Comparison of ENCODE assay signal across 20 cellular contexts in the genomic region with DNA sequence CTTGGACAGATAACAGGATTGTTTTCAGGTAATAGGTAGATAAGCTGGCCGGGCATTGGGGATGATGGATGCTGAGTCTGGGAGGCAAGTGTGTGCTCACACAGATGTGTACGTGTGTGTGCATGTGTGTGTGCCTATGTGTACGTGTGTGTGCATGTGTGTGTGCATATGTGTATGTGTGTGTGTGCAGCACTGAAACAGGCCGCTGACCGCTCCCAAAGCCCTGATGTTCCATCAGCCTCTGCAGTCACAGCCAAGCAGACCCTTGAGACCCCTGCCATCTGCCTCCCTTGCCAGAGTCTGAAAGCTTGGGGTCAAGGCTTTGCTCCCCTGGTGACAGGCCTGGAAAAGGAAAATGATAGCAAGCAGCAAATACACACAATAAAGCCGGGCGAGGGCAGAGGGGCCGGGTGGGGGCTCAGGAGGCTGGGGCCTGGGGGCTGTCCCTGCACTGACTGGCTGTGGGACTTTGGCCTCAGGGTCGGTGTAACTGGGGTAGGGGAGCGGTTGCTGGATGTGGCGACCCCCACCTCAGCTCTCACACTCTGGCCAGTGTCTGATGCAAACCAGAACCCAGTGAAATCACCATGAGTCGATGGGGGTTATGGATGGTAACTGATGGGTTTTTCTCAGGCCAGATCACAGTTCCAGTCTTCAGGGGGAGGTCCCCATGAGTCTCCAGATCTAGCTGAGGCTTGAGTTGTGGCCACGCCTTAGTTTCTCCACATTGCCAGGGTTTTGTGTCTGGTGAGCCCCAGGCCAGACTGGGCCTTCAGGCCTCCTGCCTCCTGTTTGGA. TPM values are rescaled to one million over a fixed set of nuclear protein-coding genes. Genes with fewer than 3 reads are reported as not detected.
DNase-seq lines count a peak whose midpoint lies in the region; ATAC-seq and TF ChIP-seq lines count a peak whose summit lies in the region.
"Had no signal": no experiment of that assay in that cellular context is flagged by ENCODE, and none has a peak within 500 bp of the region (broad histone marks: within the 10 kb centered on the region; RNA-seq: fewer than 3 reads in every experiment).

No MANE protein-coding gene starts in this region.

- no peaks in the 10 kb centered on the region for H3K36me3 Mint-ChIP-seq in glutamatergic neuron (ENCODE audit: unreplicated experiment)
- H3K36me3 Mint-ChIP-seq: activated naive CD4-positive, alpha-beta T cell treated with anti-CD3 and anti-CD28 coated beads, Interleukin-2, amount 50 U/mL, for 24 hours had no signal

- peak; percentile 40 for DNase-seq in stimulated activated CD4-positive, alpha-beta T cell treated with anti-CD3 and anti-CD28 coated beads, Interleukin-1b, Interleukin-23, amount 100 ng/mL, for 48 hours
- DNase-seq in stimulated activated CD4-positive, alpha-beta T cell treated with anti-CD3 and anti-CD28 coated beads, Interleukin-12 subunit alpha, Interleukin-12 subunit beta, amount 100 ng/mL, for 4 hours = no peak
- DNase-seq in glutamatergic neuron (peak; percentile 85), OCI-LY7 (ENCODE audit: low spot score) (no peak), psoas muscle (no peak), left lung (no peak), AML-193 (lab: John Stamatoyannopoulos, UW) (no peak)
- DNase-seq: BE2C; DMS153; effector memory CD4-positive, alpha-beta T cell; foreskin fibroblast; GOT3; NCI-H1105; NCI-H2171 treated with DMSO at 0.1 percent for 48 hours; NK-92 treated with Interleukin-12 subunit alpha and Interleukin-12 subunit beta, amount 100 ng/mL, for 24 hours had no signal

- no peak for TF ChIP-seq CTCF in glutamatergic neuron (IDR thresholded peaks at IDR 0.05; ENCODE audit: partially characterized antibody, unreplicated experiment)
- no peak for TF ChIP-seq CTCF in OCI-LY7 (conservative IDR thresholded peaks at IDR 0.05; ENCODE audit: low read length)
- TF ChIP-seq CTCF in psoas muscle (IDR thresholded peaks at IDR 0.05) = no peak
- no peak for TF ChIP-seq CTCF in left lung (IDR thresholded peaks at IDR 0.05)

- H3K27me3 Mint-ChIP-seq in glutamatergic neuron (ENCODE audit: unreplicated experiment) = peaks cover 8% of the 10 kb centered on the region
- H3K27me3 Mint-ChIP-seq: activated naive CD4-positive, alpha-beta T cell treated with anti-CD3 and anti-CD28 coated beads, Interleukin-2, amount 50 U/mL, for 24 hours had no signal

- peaks cover 8% of the 10 kb centered on the region for H3K9me3 Mint-ChIP-seq in glutamatergic neuron (ENCODE audit: unreplicated experiment)
- H3K9me3 Mint-ChIP-seq: activated naive CD4-positive, alpha-beta T cell treated with anti-CD3 and anti-CD28 coated beads, Interleukin-2, amount 50 U/mL, for 24 hours had no signal

- H3K4me3 Mint-ChIP-seq in glutamatergic neuron (ENCODE audit: unreplicated experiment) = peak overlapping the region; percentile 57
- H3K4me3 Mint-ChIP-seq: activated naive CD4-positive, alpha-beta T cell treated with anti-CD3 and anti-CD28 coated beads, Interleukin-2, amount 50 U/mL, for 24 hours had no signal

- no TSS peak for BruUV-seq in OCI-LY7 (replicated peaks; lab: Mats Ljungman, UMichigan)

- H3K27ac ChIP-seq in OCI-LY7 (ENCODE audit: low read depth, low read length, poor library complexity, severe bottlenecking) = no peak overlapping the region
- H3K27ac ChIP-seq in psoas muscle = no peak overlapping the region
- H3K27ac ChIP-seq in left lung = no peak overlapping the region

- WGBS in psoas muscle, 3 donors = 80 to 85% (median 82%) methylated on average over 12 to 13 of the region's 13 CpGs

- H3K4me1 Mint-ChIP-seq in glutamatergic neuron (ENCODE audit: low read depth, unreplicated experiment) = peaks cover 26% of the 10 kb centered on the region
- H3K4me1 Mint-ChIP-seq: activated naive CD4-positive, alpha-beta T cell treated with anti-CD3 and anti-CD28 coated beads, Interleukin-2, amount 50 U/mL, for 24 hours had no signal

- H3K9me2 ChIP-seq in OCI-LY7 (ENCODE audit: insufficient read depth, low read length) = no peaks in the 10 kb centered on the region

- peaks cover 16% of the 10 kb centered on the region for H3K4me1 ChIP-seq in OCI-LY7 (ENCODE audit: insufficient read depth, low read length, poor library complexity, severe bottlenecking)
- peaks cover 17% of the 10 kb centered on the region for H3K4me1 ChIP-seq in psoas muscle
- H3K4me1 ChIP-seq in left lung = peaks cover 0 to 4% of the 10 kb centered on the region in 2 donors
- H3K4me1 ChIP-seq: BE2C had no signal

- no peaks in the 10 kb centered on the region for H4K20me1 ChIP-seq in OCI-LY7 (ENCODE audit: insufficient read depth, low read length)

- ATAC-seq in GM21723 (IDR thresholded peaks at IDR 0.05; ENCODE audit: unreplicated experiment) (peak; percentile 34), psoas muscle (no peak), left lung (no peak)

- no peaks in the 10 kb centered on the region for H3K79me2 ChIP-seq in OCI-LY7 (ENCODE audit: insufficient read depth, low read depth, low read length)

- H3K9me3 ChIP-seq in OCI-LY7 (ENCODE audit: low read length) (no peaks in the 10 kb centered on the region), psoas muscle (no peaks in the 10 kb centered on the region), left lung (no peaks in the 10 kb centered on the region)
- H3K9me3 ChIP-seq: BE2C had no signal

- H3K27me3 ChIP-seq in psoas muscle (ENCODE audit: insufficient read depth in 3 of 3, low read length in 2 of 3) = no peaks in the 10 kb centered on the region
- H3K27me3 ChIP-seq in left lung = no peaks in the 10 kb centered on the region
- H3K27me3 ChIP-seq: BE2C had no signal

- H3K4me2 ChIP-seq in OCI-LY7 (ENCODE audit: low read length) = no peak overlapping the region

- no peak overlapping the region for H3K4me3 ChIP-seq in OCI-LY7 (ENCODE audit: low read depth, low read length, poor library complexity, severe bottlenecking)
- H3K4me3 ChIP-seq in psoas muscle = no peak overlapping the region
- no peak overlapping the region for H3K4me3 ChIP-seq in left lung
- H3K4me3 ChIP-seq: K562 had no signal

- POLR2A ChIA-PET in OCI-LY7 (lab: Charles Lee) = no interaction called here

- CTCF ChIA-PET in OCI-LY7 (lab: Charles Lee; ENCODE audit: unreplicated experiment) = no interaction called here

- no peaks in the 10 kb centered on the region for H3K36me3 ChIP-seq in OCI-LY7 (ENCODE audit: insufficient read depth, low read length)
- H3K36me3 ChIP-seq in psoas muscle (ENCODE audit: insufficient read depth in 1 of 2, low read depth in 1 of 2) = no peaks in the 10 kb centered on the region
- no peaks in the 10 kb centered on the region for H3K36me3 ChIP-seq in left lung
- H3K36me3 ChIP-seq: BE2C had no signal

- no peak overlapping the region for H2AFZ ChIP-seq in OCI-LY7 (ENCODE audit: low read length)

- peak overlapping the region; percentile 96 for H3K27ac Mint-ChIP-seq in glutamatergic neuron (ENCODE audit: unreplicated experiment)
- H3K27ac Mint-ChIP-seq: activated naive CD4-positive, alpha-beta T cell treated with anti-CD3 and anti-CD28 coated beads, Interleukin-2, amount 50 U/mL, for 24 hours had no signal

- intact Hi-C loops in OCI-LY7 (cut with micrococcal nuclease; ENCODE audit: unreplicated experiment) (no loop called here), psoas muscle (cut with DNase I) (no loop called here), left lung (cut with DNase I) (no loop called here)

RNA-seq across cellular contexts. Expression of gene TNFRSF8, which starts 9.2 kb away (rescaled TPM):
- not detected for total RNA-seq in glutamatergic neuron (ENCODE audit: unreplicated experiment)
- total RNA-seq in OCI-LY7 (2014; rRNA removed; shearing (Covaris generic)) = not detected in 2 replicates
- 0.09 and 0.29 TPM in 2 replicates for total RNA-seq in OCI-LY7 (2022)
- under 1 TPM; 0.29 to 0.86 (median 0.50) TPM for total RNA-seq in psoas muscle
- polyA plus RNA-seq in psoas muscle = under 1 TPM; 0.25 to 0.64 (median 0.49) TPM
- 1 to 10 TPM in 1 of 2 donors, under 1 TPM in 1; 0.99 to 2.8 TPM for total RNA-seq in left lung
- total RNA-seq: lung microvascular endothelial cell, temporal lobe had no signal

RNA-seq across cellular contexts. Expression of gene MIIP, which starts 34.7 kb away (rescaled TPM):
- total RNA-seq in glutamatergic neuron (ENCODE audit: unreplicated experiment) = 62.3 TPM
- total RNA-seq in OCI-LY7 (2014; rRNA removed; shearing (Covaris generic)) = 75.2 and 102 TPM in 2 replicates
- 48.5 and 57.9 TPM in 2 replicates for total RNA-seq in OCI-LY7 (2022)
- 10 to 100 TPM; 14.4 to 20.3 (median 16.7) TPM for total RNA-seq in psoas muscle
- 10 to 100 TPM; 20.0 to 30.5 (median 23.4) TPM for polyA plus RNA-seq in psoas muscle
- 10 to 100 TPM; 26.8 to 42.3 TPM for total RNA-seq in left lung

Comparison
In these comparisons a context has a peak if more than half of its experiments do, and no peak if none do; other contexts are left out.
1. DNase-seq: peak in stimulated activated CD4-positive, alpha-beta T cell treated with anti-CD3 and anti-CD28 coated beads, Interleukin-1b, Interleukin-23, amount 100 ng/mL, for 48 hours (single experiment) and glutamatergic neuron (single experiment); none in stimulated activated CD4-positive, alpha-beta T cell treated with anti-CD3 and anti-CD28 coated beads, Interleukin-12 subunit alpha, Interleukin-12 subunit beta, amount 100 ng/mL, for 4 hours (single experiment), OCI-LY7 (single experiment), psoas muscle (0 of 2), left lung (0 of 2) and AML-193 (0 of 2).